ENCODE assay signal across 1 cellular context in the genomic region with DNA sequence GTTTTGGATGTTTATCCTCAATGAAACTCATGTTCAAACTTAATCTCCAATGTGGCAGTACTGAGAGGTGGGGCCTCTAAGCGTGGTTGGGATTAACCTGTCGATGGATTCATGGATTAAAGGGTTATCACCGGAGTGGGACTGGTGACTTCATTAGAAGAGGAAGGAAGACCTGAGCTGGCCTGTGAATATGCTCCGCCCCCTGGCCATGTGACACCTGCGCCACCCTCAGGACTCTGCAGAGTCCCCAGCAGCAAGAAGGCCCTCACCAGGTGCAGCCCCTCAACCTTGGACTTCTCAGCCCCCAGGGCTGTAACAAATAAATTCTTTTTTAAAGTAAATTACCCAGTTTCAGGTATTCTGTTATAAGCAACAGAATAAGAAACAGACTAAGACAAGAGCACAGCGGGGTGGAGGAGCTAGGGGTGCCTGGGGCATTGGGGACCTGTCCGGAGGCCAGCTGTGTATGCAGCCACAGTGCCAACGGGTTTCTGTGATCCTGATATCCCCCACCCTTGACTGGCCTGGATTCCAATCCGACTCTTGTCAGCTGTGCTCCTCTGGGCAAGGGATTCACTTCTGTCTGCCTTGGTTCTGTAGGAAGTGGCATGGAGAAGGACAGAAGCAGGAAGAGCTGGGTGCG.
TF ChIP-seq lines count a peak whose summit lies in the region.

No MANE protein-coding gene starts in this region.

TF ChIP-seq in HepG2, 621 proteins besides CTCF, POLR2A, EP300 and RAD21:
- TF ChIP-seq ZNF496 (CRISPR knock-in tag; IDR thresholded peaks at IDR 0.05; ENCODE audit: insufficient replicate concordance), result no peak
- TF ChIP-seq AKAP8 (CRISPR knock-in tag; IDR thresholded peaks at IDR 0.05), result 0 out of 2 replicates have a peak, but pooled peaks have one; percentile 25
